Comparison of ENCODE assay signal across 9 cellular contexts in the genomic region with DNA sequence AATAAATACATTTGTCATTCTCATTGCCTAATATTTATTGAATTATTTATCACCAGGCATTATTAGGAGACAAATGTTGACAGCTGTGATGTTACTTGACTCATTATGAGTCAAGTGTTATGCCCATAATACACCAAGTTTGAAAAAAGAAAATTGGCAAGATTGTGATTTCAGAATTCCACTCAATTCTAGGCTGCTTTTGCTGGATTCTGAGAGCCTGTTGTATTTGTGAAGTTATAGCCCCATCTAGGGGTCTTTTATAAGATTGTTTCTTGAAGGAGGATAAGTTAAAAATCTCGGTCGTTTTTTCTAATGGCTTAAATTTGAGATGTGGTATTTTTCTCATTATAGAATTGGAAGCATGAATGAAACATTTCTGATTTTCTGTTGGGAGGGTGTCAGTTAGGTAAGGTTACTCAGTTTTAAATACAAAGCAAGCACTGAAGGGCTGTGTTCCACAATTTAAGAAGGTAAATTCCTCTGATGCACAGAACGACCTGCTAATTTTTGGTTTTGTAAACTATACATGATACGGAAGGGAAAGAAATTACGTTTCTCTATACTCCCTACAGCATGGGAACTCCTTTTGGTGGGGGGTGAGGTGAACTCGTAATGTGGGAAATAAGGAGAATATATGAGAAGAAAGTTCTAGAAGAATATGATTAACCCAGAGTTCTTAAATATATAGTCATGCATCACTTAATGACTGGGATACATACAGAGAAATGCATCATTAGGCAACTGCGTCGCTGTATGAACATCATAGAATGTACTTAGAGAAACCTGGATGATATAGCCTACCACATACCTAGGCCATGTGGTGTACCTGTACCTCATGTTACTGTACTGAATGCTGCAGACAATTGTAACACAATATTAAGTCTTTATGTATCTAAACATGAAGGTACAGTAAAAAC. TPM values are rescaled to one million over a fixed set of nuclear protein-coding genes. Genes with fewer than 3 reads are reported as not detected.
DNase-seq lines count a peak whose midpoint lies in the region; ATAC-seq and TF ChIP-seq lines count a peak whose summit lies in the region.
"Had no signal": no experiment of that assay in that cellular context is flagged by ENCODE, and none has a peak within 500 bp of the region (broad histone marks: within the 10 kb centered on the region; RNA-seq: fewer than 3 reads in every experiment).

No MANE protein-coding gene starts in this region.

- no peak overlapping the region for H2BK15ac ChIP-seq in neuronal stem cell (ENCODE audit: low read length)

- intact Hi-C loops in esophagus muscularis mucosa (cut with DNase I): loop anchor here (1.0 kb wide), 1 partner anchor 143 kb away; no protein-coding TSS in a partner anchor

- no peak overlapping the region for H2AFZ ChIP-seq in KMS-11 (ENCODE audit: low read depth)
- H2AFZ ChIP-seq in neuronal stem cell (ENCODE audit: low read length): no peak overlapping the region

- ATAC-seq in GM21786 (IDR thresholded peaks at IDR 0.05; ENCODE audit: unreplicated experiment) (no peak), GM19467 (IDR thresholded peaks at IDR 0.05; ENCODE audit: unreplicated experiment) (no peak), GM21447 (IDR thresholded peaks at IDR 0.05; ENCODE audit: unreplicated experiment) (no peak)

- no peak overlapping the region for H2AK5ac ChIP-seq in neuronal stem cell (ENCODE audit: low read depth, low read length)

- no peak overlapping the region for H3K27ac ChIP-seq in KMS-11
- no peak overlapping the region for H3K27ac ChIP-seq in esophagus muscularis mucosa (replicated peaks in 1 of 4)
- no peak overlapping the region for H3K27ac ChIP-seq in neuronal stem cell (replicated peaks; ENCODE audit: low read length)
- H3K27ac ChIP-seq: skin epidermis had no signal

- no peaks in the 10 kb centered on the region for H3K27me3 ChIP-seq in KMS-11 (ENCODE audit: insufficient read depth, low read depth)
- no peaks in the 10 kb centered on the region for H3K27me3 ChIP-seq in esophagus muscularis mucosa
- no peaks in the 10 kb centered on the region for H3K27me3 ChIP-seq in neuronal stem cell (ENCODE audit: control insufficient read depth in 3 of 3, insufficient read depth in 3 of 3, low read depth in 1 of 3, low read length in 3 of 3)

- H4K91ac ChIP-seq in neuronal stem cell (ENCODE audit: low read depth, low read length, poor library complexity): no peak overlapping the region

- TF ChIP-seq CTCF in KMS-11 (conservative IDR thresholded peaks at IDR 0.05; ENCODE audit: low read depth, low read length) (peak; percentile 92), esophagus muscularis mucosa (IDR thresholded peaks at IDR 0.05) (peak; percentile 56 to 59 (median 59))

- 45% methylated on average over 8 of the region's 8 CpGs for WGBS in esophagus muscularis mucosa
- no CpG with 5 or more reads among the region's 8 CpGs for WGBS in neuronal stem cell (ENCODE audit: extremely low coverage in 2 of 2, insufficient read length in 2 of 2, insufficient replicate concordance in 1 of 2), 2 donors

- no peaks in the 10 kb centered on the region for H4K20me1 ChIP-seq in KMS-11 (ENCODE audit: insufficient read depth)

- H4K8ac ChIP-seq in neuronal stem cell (ENCODE audit: low read depth, low read length): no peak overlapping the region

- no peak overlapping the region for H3K23ac ChIP-seq in neuronal stem cell (ENCODE audit: low read depth, low read length, poor library complexity)

- no peaks in the 10 kb centered on the region for H3K9me3 ChIP-seq in esophagus muscularis mucosa
- peaks cover 0 to under 1% of the 10 kb centered on the region in 2 donors for H3K9me3 ChIP-seq in neuronal stem cell (replicated peaks in 1 of 2; ENCODE audit: control insufficient read depth in 2 of 2, insufficient read depth in 1 of 2, low read depth in 1 of 2, low read length in 2 of 2)

- TF ChIP-seq EP300 in esophagus muscularis mucosa (IDR thresholded peaks at IDR 0.05): no peak

- no peak overlapping the region for H2BK12ac ChIP-seq in neuronal stem cell (ENCODE audit: low read length)

- TF ChIP-seq POLR2A in esophagus muscularis mucosa (IDR thresholded peaks at IDR 0.05; ENCODE audit: low read depth): no peak

- H3K18ac ChIP-seq in neuronal stem cell (ENCODE audit: low read length): no peak overlapping the region

- H3K79me2 ChIP-seq in KMS-11 (ENCODE audit: insufficient read depth, low read depth): no peaks in the 10 kb centered on the region

- H3K9ac ChIP-seq in KMS-11 (no peak overlapping the region), neuronal stem cell (ENCODE audit: low read depth, low read length, poor library complexity) (no peak overlapping the region)

- no peak overlapping the region for H3K4ac ChIP-seq in neuronal stem cell (ENCODE audit: low read length)

- H3K4me1 ChIP-seq in KMS-11 (ENCODE audit: low read depth, poor library complexity, severe bottlenecking) (no peaks in the 10 kb centered on the region), esophagus muscularis mucosa (no peaks in the 10 kb centered on the region), neuronal stem cell (ENCODE audit: control insufficient read depth in 2 of 2, insufficient read depth in 1 of 2, low read depth in 1 of 2, low read length in 2 of 2) (no peaks in the 10 kb centered on the region)

- H3K4me3 ChIP-seq in KMS-11 (IDR thresholded peaks at IDR 0.05; ENCODE audit: insufficient read depth, low read depth, low read length) (no peak overlapping the region), esophagus muscularis mucosa (no peak overlapping the region), neuronal stem cell (ENCODE audit: low read length in 2 of 2) (no peak overlapping the region)
- H3K4me3 ChIP-seq: skin epidermis had no signal

- DNase-seq in DMS53 treated with DMSO at 0.1 percent for 48 hours (lab: John Stamatoyannopoulos, UW; ENCODE audit: unreplicated experiment): peak; percentile 79
- DNase-seq in RKO (ENCODE audit: low spot score): peak; percentile 86
- no peak for DNase-seq in esophagus muscularis mucosa (ENCODE audit: extremely low spot score)
- peak; percentile 45 for DNase-seq in neuronal stem cell (ENCODE audit: low spot score)

- no peaks in the 10 kb centered on the region for H3K36me3 ChIP-seq in KMS-11 (ENCODE audit: insufficient read depth)
- no peaks in the 10 kb centered on the region for H3K36me3 ChIP-seq in esophagus muscularis mucosa
- H3K36me3 ChIP-seq in neuronal stem cell (replicated peaks in 1 of 2; ENCODE audit: control insufficient read depth in 2 of 2, insufficient read depth in 2 of 2, low read length in 2 of 2): no peaks in the 10 kb centered on the region

- H3K4me2 ChIP-seq in KMS-11 (no peak overlapping the region), neuronal stem cell (ENCODE audit: insufficient read depth, low read length, poor library complexity, severe bottlenecking) (no peak overlapping the region)

- H3K79me1 ChIP-seq in neuronal stem cell (ENCODE audit: low read depth, low read length): no peaks in the 10 kb centered on the region

- no peak overlapping the region for H2BK5ac ChIP-seq in neuronal stem cell (ENCODE audit: low read length)

- no peak overlapping the region for H3K14ac ChIP-seq in neuronal stem cell (ENCODE audit: low read length)

- H2BK120ac ChIP-seq in neuronal stem cell (ENCODE audit: low read depth, low read length): no peak overlapping the region

RNA-seq across cellular contexts. Expression of a gene that starts 2.6 kb away (rescaled TPM):
- 1 to 10 TPM in 1 of 4 donors, under 1 TPM in 3; under 0.01 to 1.1 (median 0.43) TPM for total RNA-seq in esophagus muscularis mucosa
- polyA plus RNA-seq in neuronal stem cell (2013, experiment 1 of 2): 0.15 TPM
- polyA plus RNA-seq in neuronal stem cell (2013, experiment 2 of 2): 0.12 TPM

RNA-seq across cellular contexts. Expression of a gene that starts 32.6 kb away (rescaled TPM):
- 10 to 100 TPM in 1 of 4 donors, 1 to 10 TPM in 3; 4.6 to 13.3 (median 7.3) TPM for total RNA-seq in esophagus muscularis mucosa
- polyA plus RNA-seq in neuronal stem cell (2013, experiment 1 of 2): 10.4 TPM
- polyA plus RNA-seq in neuronal stem cell (2013, experiment 2 of 2): 9.7 TPM
